Comparison of ENCODE assay signal across 2 cellular contexts in the genomic region with DNA sequence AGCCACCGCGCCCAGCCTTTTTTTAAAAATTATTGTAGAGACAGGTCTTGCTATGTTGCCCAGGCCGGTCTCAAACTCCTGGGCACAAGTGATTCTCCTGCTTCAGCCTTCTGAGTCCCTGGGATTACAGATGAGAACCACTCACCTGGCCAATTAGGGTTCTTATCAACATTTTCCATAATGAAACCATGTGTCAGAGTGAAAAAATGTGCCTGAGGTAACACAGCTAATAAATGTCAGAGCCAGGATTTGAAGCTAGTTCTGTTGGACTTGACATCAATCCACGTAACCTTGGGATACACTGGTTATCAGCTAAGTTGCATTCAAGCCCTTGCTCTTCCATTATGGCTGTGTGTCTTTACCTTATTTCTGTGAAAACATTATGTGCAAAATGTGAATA.
TF ChIP-seq lines count a peak whose summit lies in the region.

No MANE protein-coding gene starts in this region.

TF ChIP-seq in HCT116, 20 proteins besides CTCF, POLR2A, EP300 and RAD21:
- no peak for TF ChIP-seq EZH2 (IDR thresholded peaks at IDR 0.05)
- no peak for TF ChIP-seq SP1 (IDR thresholded peaks at IDR 0.05; ENCODE audit: low read depth)
- TF ChIP-seq FOSL1 (IDR thresholded peaks at IDR 0.05; ENCODE audit: low read depth), result no peak
- TF ChIP-seq JUND (IDR thresholded peaks at IDR 0.05), result no peak
- no peak for TF ChIP-seq ZNF274 (IDR thresholded peaks at IDR 0.05; ENCODE audit: low read depth, low read length)
- no peak for TF ChIP-seq EZH2phosphoT487 (IDR thresholded peaks at IDR 0.05; ENCODE audit: borderline replicate concordance)
- TF ChIP-seq YY1 (IDR thresholded peaks at IDR 0.05; ENCODE audit: extremely low read depth, insufficient replicate concordance, low read depth, low read length), result no peak
- no peak for TF ChIP-seq SRF (IDR thresholded peaks at IDR 0.05; ENCODE audit: low read depth)
- TF ChIP-seq ELF1 (IDR thresholded peaks at IDR 0.05; ENCODE audit: borderline replicate concordance, low read depth), result no peak
- TF ChIP-seq TCF7L2 (IDR thresholded peaks at IDR 0.05; ENCODE audit: borderline replicate concordance, extremely low read depth, insufficient read depth, insufficient read length), result no peak
- no peak for TF ChIP-seq CEBPB (IDR thresholded peaks at IDR 0.05; ENCODE audit: low read depth)
- no peak for TF ChIP-seq EGR1 (IDR thresholded peaks at IDR 0.05; ENCODE audit: low read depth)
- TF ChIP-seq, protein P1, sequence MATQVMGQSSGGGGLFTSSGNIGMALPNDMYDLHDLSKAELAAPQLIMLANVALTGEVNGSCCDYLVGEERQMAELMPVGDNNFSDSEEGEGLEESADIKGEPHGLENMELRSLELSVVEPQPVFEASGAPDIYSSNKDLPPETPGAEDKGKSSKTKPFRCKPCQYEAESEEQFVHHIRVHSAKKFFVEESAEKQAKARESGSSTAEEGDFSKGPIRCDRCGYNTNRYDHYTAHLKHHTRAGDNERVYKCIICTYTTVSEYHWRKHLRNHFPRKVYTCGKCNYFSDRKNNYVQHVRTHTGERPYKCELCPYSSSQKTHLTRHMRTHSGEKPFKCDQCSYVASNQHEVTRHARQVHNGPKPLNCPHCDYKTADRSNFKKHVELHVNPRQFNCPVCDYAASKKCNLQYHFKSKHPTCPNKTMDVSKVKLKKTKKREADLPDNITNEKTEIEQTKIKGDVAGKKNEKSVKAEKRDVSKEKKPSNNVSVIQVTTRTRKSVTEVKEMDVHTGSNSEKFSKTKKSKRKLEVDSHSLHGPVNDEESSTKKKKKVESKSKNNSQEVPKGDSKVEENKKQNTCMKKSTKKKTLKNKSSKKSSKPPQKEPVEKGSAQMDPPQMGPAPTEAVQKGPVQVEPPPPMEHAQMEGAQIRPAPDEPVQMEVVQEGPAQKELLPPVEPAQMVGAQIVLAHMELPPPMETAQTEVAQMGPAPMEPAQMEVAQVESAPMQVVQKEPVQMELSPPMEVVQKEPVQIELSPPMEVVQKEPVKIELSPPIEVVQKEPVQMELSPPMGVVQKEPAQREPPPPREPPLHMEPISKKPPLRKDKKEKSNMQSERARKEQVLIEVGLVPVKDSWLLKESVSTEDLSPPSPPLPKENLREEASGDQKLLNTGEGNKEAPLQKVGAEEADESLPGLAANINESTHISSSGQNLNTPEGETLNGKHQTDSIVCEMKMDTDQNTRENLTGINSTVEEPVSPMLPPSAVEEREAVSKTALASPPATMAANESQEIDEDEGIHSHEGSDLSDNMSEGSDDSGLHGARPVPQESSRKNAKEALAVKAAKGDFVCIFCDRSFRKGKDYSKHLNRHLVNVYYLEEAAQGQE (IDR thresholded peaks at IDR 0.05; ENCODE audit: low read depth), result no peak

TF ChIP-seq in endothelial cell of umbilical vein, 7 proteins besides CTCF, POLR2A, EP300 and RAD21:
- TF ChIP-seq MYC (IDR thresholded peaks at IDR 0.05; ENCODE audit: low read depth, low read length), result no peak
- TF ChIP-seq EZH2 (IDR thresholded peaks at IDR 0.05; ENCODE audit: borderline replicate concordance, low read depth, low read length, severe bottlenecking), result no peak
- TF ChIP-seq JUN (IDR thresholded peaks at IDR 0.05; ENCODE audit: borderline replicate concordance, insufficient read depth, insufficient read length, low read depth), result no peak
- no peak for TF ChIP-seq FOS (IDR thresholded peaks at IDR 0.05; ENCODE audit: borderline replicate concordance, insufficient read depth, low read length)
- TF ChIP-seq GATA2 (IDR thresholded peaks at IDR 0.05; ENCODE audit: insufficient read depth, insufficient read length, low read depth, low read length), result no peak
- TF ChIP-seq MAX (IDR thresholded peaks at IDR 0.05; ENCODE audit: insufficient read depth, insufficient read length), result no peak
- TF ChIP-seq POLR2AphosphoS5 (IDR thresholded peaks at IDR 0.05; ENCODE audit: insufficient read depth, low read depth, low read length), result no peak
